ENCODE assay signal across 1 cellular context in genomic region chr2:219308142-219309093, GRCh38.
TF ChIP-seq lines count a peak whose summit lies in the region.

No MANE protein-coding gene starts in this region.

TF ChIP-seq in HepG2, 621 proteins besides CTCF, POLR2A, EP300 and RAD21 (continued from another document and continues in another):
- TF ChIP-seq KLF15 (CRISPR knock-in tag; IDR thresholded peaks at IDR 0.05; ENCODE audit: borderline replicate concordance): peak; percentile 98; the same call in 1 of the 2 replicates
- no peak for TF ChIP-seq TCF7L2 (IDR thresholded peaks at IDR 0.05; ENCODE audit: low read depth, low read length)
- TF ChIP-seq DR1 (CRISPR knock-in tag; IDR thresholded peaks at IDR 0.05): no peak; the same call in 1 of the 2 replicates
- peak; percentile 74; the same call in 1 of the 2 replicates for TF ChIP-seq KMT2A (CRISPR knock-in tag; IDR thresholded peaks at IDR 0.05)
- no peak for TF ChIP-seq ZNF20 (CRISPR knock-in tag; IDR thresholded peaks at IDR 0.05)
- TF ChIP-seq KLF13 (CRISPR knock-in tag; IDR thresholded peaks at IDR 0.05): no peak
- no peak for TF ChIP-seq ZNF34 (CRISPR knock-in tag; IDR thresholded peaks at IDR 0.05; ENCODE audit: borderline replicate concordance)
- peak; percentile 99 for TF ChIP-seq ERF (CRISPR knock-in tag; IDR thresholded peaks at IDR 0.05)
- no peak for TF ChIP-seq ASH2L (IDR thresholded peaks at IDR 0.05; ENCODE audit: insufficient read length, low read depth, low read length)
- no peak for TF ChIP-seq CENPX (CRISPR knock-in tag; IDR thresholded peaks at IDR 0.05)
- TF ChIP-seq HOMEZ (CRISPR knock-in tag; IDR thresholded peaks at IDR 0.05; ENCODE audit: low read depth): peak; percentile 86
- 0 out of 2 replicates have a peak, but pooled peaks have one; percentile 18 for TF ChIP-seq BHLHE40 (IDR thresholded peaks at IDR 0.05; ENCODE audit: low read length)
- no peak for TF ChIP-seq SRSF4 (IDR thresholded peaks at IDR 0.05; ENCODE audit: low read depth, low read length, poor library complexity, severe bottlenecking)
- peak; percentile 92; the same call in 1 of the 2 replicates for TF ChIP-seq ZNF75D (CRISPR knock-in tag; IDR thresholded peaks at IDR 0.05; ENCODE audit: borderline replicate concordance)
- TF ChIP-seq ZNF605 (CRISPR knock-in tag; IDR thresholded peaks at IDR 0.05): peak; percentile 90
- no peak for TF ChIP-seq TBX3 (IDR thresholded peaks at IDR 0.05; ENCODE audit: borderline replicate concordance)
- peak; percentile 73; the same call in 1 of the 2 replicates for TF ChIP-seq NAIF1 (CRISPR knock-in tag; IDR thresholded peaks at IDR 0.05; ENCODE audit: borderline replicate concordance)
- peak; percentile 99 for TF ChIP-seq ZNF678 (CRISPR knock-in tag; IDR thresholded peaks at IDR 0.05)
- no peak for TF ChIP-seq GATA4 (IDR thresholded peaks at IDR 0.05; ENCODE audit: borderline replicate concordance, low read depth)
- peak; percentile 76 for TF ChIP-seq TEAD3 (CRISPR knock-in tag; optimal IDR thresholded peaks at IDR 0.05; ENCODE audit: borderline replicate concordance)
- TF ChIP-seq ZNF800 (CRISPR knock-in tag; IDR thresholded peaks at IDR 0.05): peak; percentile 87; the same call in 1 of the 2 replicates
- TF ChIP-seq ISL2 (CRISPR knock-in tag; IDR thresholded peaks at IDR 0.05): peak; percentile 89
- 0 out of 2 replicates have a peak, but pooled peaks have one; percentile 92 for TF ChIP-seq CENPT (CRISPR knock-in tag; IDR thresholded peaks at IDR 0.05; ENCODE audit: low read depth)
- no peak for TF ChIP-seq ZNF572 (CRISPR knock-in tag; IDR thresholded peaks at IDR 0.05)
- TF ChIP-seq NR2F2 (IDR thresholded peaks at IDR 0.05; ENCODE audit: borderline replicate concordance, low read depth): no peak
- TF ChIP-seq ZBTB4 (CRISPR knock-in tag; IDR thresholded peaks at IDR 0.05; ENCODE audit: borderline replicate concordance): peak; percentile 82; the same call in 1 of the 2 replicates
- peak; percentile 58; the same call in 1 of the 2 replicates for TF ChIP-seq HIVEP1 (CRISPR knock-in tag; IDR thresholded peaks at IDR 0.05)
- peak; percentile 69 for TF ChIP-seq ZMYM4 (CRISPR knock-in tag; IDR thresholded peaks at IDR 0.05)
- no peak for TF ChIP-seq NONO (IDR thresholded peaks at IDR 0.05)
- TF ChIP-seq NONO (CRISPR knock-in tag; conservative IDR thresholded peaks at IDR 0.05): peak; percentile 62
- peak; percentile 98 for TF ChIP-seq ZNF589 (CRISPR knock-in tag; conservative IDR thresholded peaks at IDR 0.05)
- TF ChIP-seq NR2F1 (CRISPR knock-in tag; IDR thresholded peaks at IDR 0.05): peak in 1 of 2 experiments; percentile 39; a peak in 1 of 4 replicates
- TF ChIP-seq ZNF713 (CRISPR knock-in tag; IDR thresholded peaks at IDR 0.05): no peak
- peak; percentile 49; the same call in 1 of the 2 replicates for TF ChIP-seq TFDP1 (CRISPR knock-in tag; IDR thresholded peaks at IDR 0.05; ENCODE audit: borderline replicate concordance)
- 0 out of 2 replicates have a peak, but pooled peaks have one; percentile 14 for TF ChIP-seq ZNF629 (CRISPR knock-in tag; conservative IDR thresholded peaks at IDR 0.05)
- peak; percentile 97 for TF ChIP-seq ZBTB43 (CRISPR knock-in tag; conservative IDR thresholded peaks at IDR 0.05)
- TF ChIP-seq PAXIP1 (CRISPR knock-in tag; conservative IDR thresholded peaks at IDR 0.05): 0 out of 2 replicates have a peak, but pooled peaks have one; percentile 29
- TF ChIP-seq DBP (CRISPR knock-in tag; IDR thresholded peaks at IDR 0.05; ENCODE audit: not compliant biosample characterization): peak; percentile 98
- 0 out of 2 replicates have a peak, but pooled peaks have one; percentile 67 for TF ChIP-seq ZNF33B (CRISPR knock-in tag; IDR thresholded peaks at IDR 0.05)
- TF ChIP-seq PBX2 (CRISPR knock-in tag; IDR thresholded peaks at IDR 0.05): no peak
- TF ChIP-seq ZNF558 (CRISPR knock-in tag; IDR thresholded peaks at IDR 0.05; ENCODE audit: borderline replicate concordance): peak; percentile 98; the same call in 1 of the 2 replicates
- TF ChIP-seq ZNF792 (CRISPR knock-in tag; IDR thresholded peaks at IDR 0.05): peak; percentile 98
- peak; percentile 86; the same call in 1 of the 2 replicates for TF ChIP-seq TERF1 (CRISPR knock-in tag; IDR thresholded peaks at IDR 0.05)
- no peak for TF ChIP-seq ZNF337 (CRISPR knock-in tag; IDR thresholded peaks at IDR 0.05; ENCODE audit: borderline replicate concordance, low read depth)
- peak; percentile 84 for TF ChIP-seq SIX4 (CRISPR knock-in tag; IDR thresholded peaks at IDR 0.05)
- TF ChIP-seq GRHL1 (CRISPR knock-in tag; conservative IDR thresholded peaks at IDR 0.05): no peak; the same call in 1 of the 2 replicates
